8 cellular contexts compared by ENCODE assay signal in the genomic region with DNA sequence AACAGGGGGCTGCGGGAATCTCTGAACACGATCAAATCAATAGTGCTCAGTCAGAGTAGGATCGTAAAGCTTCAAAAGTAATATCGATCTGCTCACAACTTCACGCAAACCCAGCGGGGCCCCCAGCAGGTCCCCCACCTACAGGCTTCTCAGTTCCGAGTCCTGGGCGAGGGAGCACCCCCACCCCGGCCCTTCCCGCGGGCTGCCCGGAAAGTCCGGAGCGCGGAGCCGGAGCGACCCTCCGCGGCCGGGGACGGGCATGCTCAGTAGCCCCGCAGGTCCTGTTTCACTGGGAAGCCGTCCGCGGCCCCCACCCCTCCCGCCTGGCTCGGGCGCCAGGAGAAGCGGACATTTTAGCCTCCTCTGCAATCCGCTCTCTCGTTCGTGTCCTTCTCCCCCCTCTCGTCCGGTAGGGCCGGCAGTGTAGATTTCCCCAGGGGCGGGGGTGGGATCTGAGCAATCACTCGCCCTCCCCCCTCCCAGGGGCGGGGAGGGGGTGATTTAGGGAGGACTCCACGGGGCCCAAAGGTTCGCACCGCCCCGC. TPM values are rescaled to one million over a fixed set of nuclear protein-coding genes. Genes with fewer than 3 reads are reported as not detected.
A peak's percentile ranks its signal among the peaks of the same experiment; 100 is the strongest.
DNase-seq lines count a peak whose midpoint lies in the region; ATAC-seq lines count a peak whose summit lies in the region.

No MANE protein-coding gene starts in this region.

- peaks cover 16% of the 10 kb centered on the region for H3K4me1 ChIP-seq in skeletal muscle satellite cell (ENCODE audit: control insufficient read depth, insufficient read depth, low read length)

- no peaks in the 10 kb centered on the region for H3K36me3 ChIP-seq in skeletal muscle satellite cell (ENCODE audit: insufficient read depth, low read length)

- H3K9ac ChIP-seq in skeletal muscle satellite cell (ENCODE audit: low read depth, low read length): peak overlapping the region; percentile 91

- H3K9me3 ChIP-seq in skeletal muscle satellite cell (replicated peaks; ENCODE audit: low read length): no peaks in the 10 kb centered on the region

- peak; percentile 29 for DNase-seq in GF-D8 (lab: John Stamatoyannopoulos, UW)
- DNase-seq in NCI-H2081 (lab: John Stamatoyannopoulos, UW): peak; percentile 55 to 78
- peak; percentile 81 for DNase-seq in UCSD-AML1 (lab: John Stamatoyannopoulos, UW; ENCODE audit: unreplicated experiment)
- DNase-seq in cerebellar cortex (ENCODE audit: low spot score): peak; percentile 78
- DNase-seq in inferior parietal cortex (ENCODE audit: extremely low spot score): peak; percentile 75

- no peaks in the 10 kb centered on the region for H3K27me3 ChIP-seq in skeletal muscle satellite cell (ENCODE audit: control insufficient read depth, insufficient read depth, low read length)

- peak; percentile 22 for ATAC-seq in HG02763 (IDR thresholded peaks at IDR 0.05; ENCODE audit: unreplicated experiment)
- no peak for ATAC-seq in GM21515 (IDR thresholded peaks at IDR 0.05; ENCODE audit: unreplicated experiment)

- peak overlapping the region; percentile 82 for H3K4me3 ChIP-seq in skeletal muscle satellite cell (ENCODE audit: low read length)

- peak overlapping the region; percentile 88 for H3K4me2 ChIP-seq in skeletal muscle satellite cell (ENCODE audit: low read length)

RNA-seq across cellular contexts. Expression of gene SPRED2, which starts 3.3 kb away (rescaled TPM):
- total RNA-seq in skeletal muscle satellite cell (2012; rRNA removed): 21.5 and 36.9 TPM in 2 replicates

Comparison
In these comparisons a context has a peak if more than half of its experiments do, and no peak if none do; other contexts are left out.
1. DNase-seq: peak in every context shown above with its lines; median percentile 81 in UCSD-AML1; 78 in cerebellar cortex; 75 in inferior parietal cortex; 66 in NCI-H2081; 29 in GF-D8.